ENCODE assay signal across 16 cellular contexts in the genomic region with DNA sequence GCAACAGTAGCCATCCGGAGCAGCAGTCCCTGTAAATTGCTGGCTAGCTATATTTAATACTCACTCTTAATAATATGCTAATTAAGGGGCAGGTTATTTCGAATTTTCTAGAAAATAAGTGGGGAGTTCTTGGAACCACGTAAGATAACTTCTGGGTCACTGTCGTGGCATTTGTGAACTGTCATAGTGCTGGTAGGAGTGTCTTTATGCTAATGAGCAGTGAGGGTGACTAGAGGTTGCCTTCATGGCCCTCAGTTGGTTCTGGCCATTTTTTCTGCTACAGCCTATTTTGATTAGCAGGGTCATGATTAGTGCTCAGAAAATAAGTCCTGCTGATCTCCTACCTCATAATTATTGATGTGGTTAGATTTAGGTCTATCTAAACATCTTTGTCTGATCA.
"Had no signal": no experiment of that assay in that cellular context is flagged by ENCODE, and none has a peak within 500 bp of the region (broad histone marks: within the 10 kb centered on the region; RNA-seq: fewer than 3 reads in every experiment).

No MANE protein-coding gene starts in this region.

- DNase-seq: cerebellar nuclear complex; effector memory CD4-positive, alpha-beta T cell; hypothalamus; mesenchymal stem cell; midbrain; naive thymus-derived CD4-positive, alpha-beta T cell; right lobe of liver; small intestine; stimulated activated CD4-positive, alpha-beta T cell treated with anti-CD3 and anti-CD28 coated beads, Interleukin-15, amount 100 ng/mL, for 24 hours; stimulated activated CD4-positive, alpha-beta T cell treated with anti-CD3 and anti-CD28 coated beads, Interleukin-2, amount 100 ng/mL, for 48 hours; stimulated activated naive CD4-positive, alpha-beta T cell; stimulated activated naive CD8-positive, alpha-beta T cell treated with anti-CD3 and anti-CD28 coated beads, Interleukin-15, amount 100 ng/mL, for 72 hours; thyroid gland had no signal

- H3K36me3 ChIP-seq: neural progenitor cell, suprapubic skin, thyroid gland had no signal

- H3K4me1 ChIP-seq: neural progenitor cell, parathyroid adenoma, right lobe of liver, suprapubic skin, thyroid gland had no signal

- H3K27me3 ChIP-seq: neural progenitor cell, right lobe of liver, suprapubic skin, thyroid gland had no signal

- H3K4me3 ChIP-seq: neural progenitor cell, right lobe of liver, suprapubic skin, thyroid gland had no signal

- H3K9me3 ChIP-seq: right lobe of liver, suprapubic skin, thyroid gland had no signal

- H3K27ac ChIP-seq: neural progenitor cell, parathyroid adenoma, right lobe of liver, suprapubic skin, thyroid gland had no signal
